In genomic region chr3:112568642-112569041, GRCh38 we compare ENCODE assay signal across 19 cellular contexts. TPM values are rescaled to one million over a fixed set of nuclear protein-coding genes. Genes with fewer than 3 reads are reported as not detected.
DNase-seq lines count a peak whose midpoint lies in the region; ATAC-seq and TF ChIP-seq lines count a peak whose summit lies in the region.
"Had no signal": no experiment of that assay in that cellular context is flagged by ENCODE, and none has a peak within 500 bp of the region (broad histone marks: within the 10 kb centered on the region; RNA-seq: fewer than 3 reads in every experiment).

No MANE protein-coding gene starts in this region.

- DNase-seq in HCEC 1CT (peak; percentile 60), RPMI7951 (ENCODE audit: low read depth) (peak; percentile 14), fibroblast of pulmonary artery (ENCODE audit: low read depth) (peak; percentile 16), C1 segment of cervical spinal cord (lab: John Stamatoyannopoulos, UW) (no peak), osteoblast (ENCODE audit: insufficient read length, low spot score, missing footprints) (no peak)
- DNase-seq: dorsolateral prefrontal cortex; NCI-H2029 treated with DMSO at 0.1 percent for 48 hours; NCI-H510A; SJCRH30; small intestine; stimulated activated CD4-positive, alpha-beta T cell treated with anti-CD3 and anti-CD28 coated beads, Interleukin-4, amount 100 ng/mL, for 24 hours had no signal

- no peaks in the 10 kb centered on the region for H3K9me3 ChIP-seq in osteoblast (ENCODE audit: low read depth, low read length)
- H3K9me3 ChIP-seq: prostate gland, SJCRH30 had no signal

- no peaks in the 10 kb centered on the region for H3K27me3 Mint-ChIP-seq in stimulated activated memory B cell treated with anti-CD40 and anti-IgM and Interleukin-4, amounts not matched to agents 10 μg/mL and 1 μg/mL and 100 μg/mL, for 72 hours
- H3K27me3 Mint-ChIP-seq: IgD-negative memory B cell had no signal

- no peak overlapping the region for H3K27ac ChIP-seq in osteoblast (ENCODE audit: low read depth, low read length)
- H3K27ac ChIP-seq: dorsolateral prefrontal cortex, SJCRH30 had no signal

- ATAC-seq in stimulated activated memory B cell treated with anti-CD40 and anti-IgM and Interleukin-4, amounts not matched to agents 10 μg/mL and 1 μg/mL and 100 μg/mL, for 72 hours: no peak
- no peak for ATAC-seq in HG02884 (IDR thresholded peaks at IDR 0.05; ENCODE audit: unreplicated experiment)

- H3K79me2 ChIP-seq in osteoblast (ENCODE audit: insufficient read depth, low read length): no peaks in the 10 kb centered on the region

- H3K27ac Mint-ChIP-seq in stimulated activated memory B cell treated with anti-CD40 and anti-IgM and Interleukin-4, amounts not matched to agents 10 μg/mL and 1 μg/mL and 100 μg/mL, for 72 hours: peak overlapping the region; percentile 1
- H3K27ac Mint-ChIP-seq: activated T-helper 2 cell treated with anti-CD3 and anti-CD28 coated beads, Interferon-gamma antibody, Interleukin-2, Interleukin-4, amounts not matched to agents 10 μg/mL and 5 μg/mL and 100 μg/mL, durations not matched to agents 14 hours and 24 hours and 36 hours; IgD-negative memory B cell; nephron; T-helper 2 cell treated with Interferon-gamma antibody and Interleukin-4, amounts not matched to agents 5 μg/mL and 100 μg/mL, for 36 hours had no signal

- H3K4me1 ChIP-seq in osteoblast (ENCODE audit: insufficient read depth, low read length): no peaks in the 10 kb centered on the region
- H3K4me1 ChIP-seq: prostate gland, SJCRH30 had no signal

- H3K27me3 ChIP-seq in osteoblast (ENCODE audit: insufficient read depth, low read length): no peaks in the 10 kb centered on the region
- H3K27me3 ChIP-seq: dorsolateral prefrontal cortex, SJCRH30 had no signal

- H3K4me3 Mint-ChIP-seq in stimulated activated memory B cell treated with anti-CD40 and anti-IgM and Interleukin-4, amounts not matched to agents 10 μg/mL and 1 μg/mL and 100 μg/mL, for 72 hours: no peak overlapping the region
- H3K4me3 Mint-ChIP-seq: IgD-negative memory B cell; nephron; T-helper 2 cell treated with Interferon-gamma antibody and Interleukin-4, amounts not matched to agents 5 μg/mL and 100 μg/mL, for 36 hours had no signal

- H3K36me3 ChIP-seq in osteoblast (ENCODE audit: insufficient read depth, low read length): peaks cover 8% of the 10 kb centered on the region
- H3K36me3 ChIP-seq: prostate gland had no signal

- TF ChIP-seq CTCF in fibroblast of pulmonary artery (IDR thresholded peaks at IDR 0.05; ENCODE audit: low read length, missing control alignments): no peak
- no peak for TF ChIP-seq CTCF in osteoblast (IDR thresholded peaks at IDR 0.05; ENCODE audit: extremely low read depth, low read depth, low read length)

- no peak overlapping the region for H2AFZ ChIP-seq in osteoblast (ENCODE audit: low read length)

- no peaks in the 10 kb centered on the region for H3K9me3 Mint-ChIP-seq in stimulated activated memory B cell treated with anti-CD40 and anti-IgM and Interleukin-4, amounts not matched to agents 10 μg/mL and 1 μg/mL and 100 μg/mL, for 72 hours
- H3K9me3 Mint-ChIP-seq: activated T-helper 2 cell treated with anti-CD3 and anti-CD28 coated beads, Interferon-gamma antibody, Interleukin-2, Interleukin-4, amounts not matched to agents 10 μg/mL and 5 μg/mL and 100 μg/mL, durations not matched to agents 14 hours and 24 hours and 36 hours; nephron; T-helper 2 cell treated with Interferon-gamma antibody and Interleukin-4, amounts not matched to agents 5 μg/mL and 100 μg/mL, for 36 hours had no signal

- no peaks in the 10 kb centered on the region for H4K20me1 ChIP-seq in osteoblast (ENCODE audit: insufficient read depth, low read length)

- H3K4me2 ChIP-seq in osteoblast (ENCODE audit: insufficient read depth, low read length): no peak overlapping the region

- peaks cover 42% of the 10 kb centered on the region for H3K4me1 Mint-ChIP-seq in stimulated activated memory B cell treated with anti-CD40 and anti-IgM and Interleukin-4, amounts not matched to agents 10 μg/mL and 1 μg/mL and 100 μg/mL, for 72 hours

- H3K4me3 ChIP-seq in fibroblast of pulmonary artery (replicated peaks; ENCODE audit: low read depth, low read length): no peak overlapping the region
- H3K4me3 ChIP-seq in osteoblast (ENCODE audit: insufficient read depth, low read length): no peak overlapping the region
- H3K4me3 ChIP-seq: dorsolateral prefrontal cortex, lung, prostate gland, SJCRH30 had no signal

- peaks cover 62% of the 10 kb centered on the region for H3K36me3 Mint-ChIP-seq in stimulated activated memory B cell treated with anti-CD40 and anti-IgM and Interleukin-4, amounts not matched to agents 10 μg/mL and 1 μg/mL and 100 μg/mL, for 72 hours

RNA-seq across cellular contexts. Expression of gene SLC35A5, which starts 6.8 kb away (rescaled TPM):
- total RNA-seq in RPMI7951 (2014; rRNA removed; shearing (Covaris generic)): 42.1 and 51.5 TPM in 2 replicates
- 41.8 and 58.3 TPM in 2 replicates for total RNA-seq in osteoblast

RNA-seq across cellular contexts. Expression of gene ATG3, which starts 6.9 kb away (rescaled TPM):
- 115 and 126 TPM in 2 replicates for total RNA-seq in RPMI7951 (2014; rRNA removed; shearing (Covaris generic))
- total RNA-seq in osteoblast: 67.2 and 68.4 TPM in 2 replicates

Comparison
In these comparisons a context has a peak if more than half of its experiments do, and no peak if none do; other contexts are left out.
1. DNase-seq: peak in HCEC 1CT (single experiment), RPMI7951 (single experiment) and fibroblast of pulmonary artery (single experiment); none in C1 segment of cervical spinal cord (0 of 14) and osteoblast (single experiment).